ENCODE assay signal across 24 cellular contexts in genomic region chr1:70112838-70113237, GRCh38.
DNase-seq lines count a peak whose midpoint lies in the region; ATAC-seq, FAIRE-seq and TF ChIP-seq lines count a peak whose summit lies in the region.
"Had no signal": no experiment of that assay in that cellular context is flagged by ENCODE, and none has a peak within 500 bp of the region (broad histone marks: within the 10 kb centered on the region; RNA-seq: fewer than 3 reads in every experiment).

No MANE protein-coding gene starts in this region.

- CTCF ChIA-PET in K562 (lab: Yijun Ruan, JAX; ENCODE audit: low intra/inter-chr PET ratio), result no interaction called here

- no peaks in the 10 kb centered on the region for H3K9me3 ChIP-seq in K562 (replicated peaks; ENCODE audit: control insufficient read depth, insufficient read depth, low read depth, low read length)
- H3K9me3 ChIP-seq: heart right ventricle, upper lobe of left lung had no signal

- no peak for TF ChIP-seq POLR2A in K562 (conservative IDR thresholded peaks at IDR 0.05)

- no peaks in the 10 kb centered on the region for H4K20me1 ChIP-seq in K562 (replicated peaks; ENCODE audit: control insufficient read depth, insufficient read depth, low read length)

- H2AFZ ChIP-seq in K562 (ENCODE audit: low read depth, low read length), result 0 out of 2 replicates have a peak overlapping the region, but pooled peaks have one; percentile 20

- TF ChIP-seq RAD21 in K562 (CRISPR knock-in tag; conservative IDR thresholded peaks at IDR 0.05 in 1 of 2, IDR thresholded peaks at IDR 0.05 in 1 of 2), result peak in 1 of 2 experiments; percentile 34; a peak in 1 of 4 replicates

- no TSS peak for BruUV-seq in K562 (replicated peaks; lab: Mats Ljungman, UMichigan)

- TF ChIP-seq CTCF in LNCaP clone FGC (IDR thresholded peaks at IDR 0.05; ENCODE audit: control insufficient read depth, extremely low read depth, insufficient read depth), result peak; percentile 14; the same call in 1 of the 2 replicates
- TF ChIP-seq CTCF in K562 (IDR thresholded peaks at IDR 0.05 in 2 of 3, conservative IDR thresholded peaks at IDR 0.05 in 1 of 3; ENCODE audit: insufficient read depth in 2 of 3, low read depth in 1 of 3, low read length in 3 of 3), result peak; percentile 34 to 70 (median 45); a peak in 5 of 6 replicates
- TF ChIP-seq CTCF in retinal pigment epithelial cell (conservative IDR thresholded peaks at IDR 0.05; ENCODE audit: low read depth, low read length), result peak; percentile 15

- H3K36me3 ChIP-seq in K562 (ENCODE audit: control insufficient read depth, insufficient read depth, low read length), result no peaks in the 10 kb centered on the region
- H3K36me3 ChIP-seq: heart right ventricle, upper lobe of left lung had no signal

- no peak overlapping the region for H3K9ac ChIP-seq in K562 (ENCODE audit: insufficient read depth in 1 of 2, low read depth in 2 of 2, low read length in 2 of 2)

- H3K4me3 ChIP-seq in LNCaP clone FGC (ENCODE audit: low read depth, low read length) (no peak overlapping the region), K562 (no peak overlapping the region), retinal pigment epithelial cell (ENCODE audit: low read length) (no peak overlapping the region)
- H3K4me3 ChIP-seq: heart right ventricle, upper lobe of left lung had no signal

- POLR2A ChIA-PET in K562 (lab: Yijun Ruan, JAX), result interaction anchor here (0.6 kb wide), 1 partner anchor 420 kb away, joined by 3 read pairs; no protein-coding TSS in a partner anchor

- ATAC-seq in K562, result peak; percentile 86
- no peak for ATAC-seq in HG03469 (IDR thresholded peaks at IDR 0.05; ENCODE audit: unreplicated experiment)
- ATAC-seq: heart right ventricle, Right ventricle myocardium inferior had no signal

- H3K79me2 ChIP-seq in K562 (ENCODE audit: control insufficient read depth, insufficient read depth, low read length), result no peaks in the 10 kb centered on the region

- peak; percentile 9 for DNase-seq in NCI-H82 (lab: John Stamatoyannopoulos, UW)
- DNase-seq in NCI-H82 treated with DMSO at 0.1 percent for 48 hours (lab: John Stamatoyannopoulos, UW; ENCODE audit: unreplicated experiment), result no peak
- no peak for DNase-seq in LNCaP clone FGC (ENCODE audit: low read depth)
- peak in 2 of 4 experiments; percentile 19 to 28 for DNase-seq in K562 (ENCODE audit: extremely low read depth in 1 of 4, low spot score in 3 of 4)
- DNase-seq in retinal pigment epithelial cell (ENCODE audit: low read depth), result no peak
- DNase-seq in NCI-H510A treated with DMSO at 0.1 percent for 48 hours (lab: John Stamatoyannopoulos, UW), result no peak
- no peak for DNase-seq in NCI-H2107 treated with DMSO at 0.1 percent for 48 hours (lab: John Stamatoyannopoulos, UW; ENCODE audit: unreplicated experiment)
- DNase-seq: activated CD8-positive, alpha-beta memory T cell treated with anti-CD3 and anti-CD28 coated beads, Interleukin-2, amount 50 U/mL, for 48 hours; activated naive CD4-positive, alpha-beta T cell treated with Interleukin-2 at 50 U/mL for 16 hours; aorta; CD4-positive, alpha-beta memory T cell; dermis blood vessel endothelial cell; heart right ventricle; islet precursor cell; KBM-7; NCI-H1105 treated with DMSO at 0.1 percent for 48 hours; NCI-H2171; stimulated activated naive CD4-positive, alpha-beta T cell; T-helper 2 cell; upper lobe of left lung had no signal

- TF ChIP-seq EP300 in K562 (IDR thresholded peaks at IDR 0.05; ENCODE audit: low read length), result no peak

- H3K9me1 ChIP-seq in K562 (ENCODE audit: control insufficient read depth, insufficient read depth, low read length), result no peaks in the 10 kb centered on the region

- H3K4me2 ChIP-seq in K562 (ENCODE audit: insufficient read depth, low read length), result no peak overlapping the region

- H3K27me3 ChIP-seq in K562 (ENCODE audit: control insufficient read depth in 2 of 2, insufficient read depth in 2 of 2, low read length in 2 of 2), result no peaks in the 10 kb centered on the region
- H3K27me3 ChIP-seq: upper lobe of left lung had no signal

- H3K4me1 ChIP-seq in K562 (replicated peaks in 1 of 2; ENCODE audit: control insufficient read depth in 2 of 2, insufficient read depth in 2 of 2, low read length in 2 of 2), result no peaks in the 10 kb centered on the region
- H3K4me1 ChIP-seq: heart right ventricle, upper lobe of left lung had no signal

- in situ Hi-C loops in K562 (cut with MboI), result no loop called here

- WGBS in K562 (ENCODE audit: insufficient coverage, low coverage, missing lambda C conversion rate), result 21% methylated on average over 4 of the region's 5 CpGs

- intact Hi-C loops in K562 (cut with micrococcal nuclease), result no loop called here

- FAIRE-seq in K562 (lab: Jason Lieb, UNC), result peak; percentile 40
- FAIRE-seq: A204.1 had no signal

- no peak overlapping the region for H3K27ac ChIP-seq in K562 (ENCODE audit: extremely low read depth, low read depth, low read length)
- H3K27ac ChIP-seq: heart right ventricle, HL-60, upper lobe of left lung had no signal

TF ChIP-seq in K562, 482 proteins besides CTCF, POLR2A, EP300 and RAD21:
- TF ChIP-seq POLR2B (IDR thresholded peaks at IDR 0.05; ENCODE audit: low read depth, partially characterized antibody) (no peak), EHMT2 (IDR thresholded peaks at IDR 0.05) (0 out of 2 replicates have a peak, but pooled peaks have one; percentile 34)
